ENCODE assay signal across 17 cellular contexts in the genomic region with DNA sequence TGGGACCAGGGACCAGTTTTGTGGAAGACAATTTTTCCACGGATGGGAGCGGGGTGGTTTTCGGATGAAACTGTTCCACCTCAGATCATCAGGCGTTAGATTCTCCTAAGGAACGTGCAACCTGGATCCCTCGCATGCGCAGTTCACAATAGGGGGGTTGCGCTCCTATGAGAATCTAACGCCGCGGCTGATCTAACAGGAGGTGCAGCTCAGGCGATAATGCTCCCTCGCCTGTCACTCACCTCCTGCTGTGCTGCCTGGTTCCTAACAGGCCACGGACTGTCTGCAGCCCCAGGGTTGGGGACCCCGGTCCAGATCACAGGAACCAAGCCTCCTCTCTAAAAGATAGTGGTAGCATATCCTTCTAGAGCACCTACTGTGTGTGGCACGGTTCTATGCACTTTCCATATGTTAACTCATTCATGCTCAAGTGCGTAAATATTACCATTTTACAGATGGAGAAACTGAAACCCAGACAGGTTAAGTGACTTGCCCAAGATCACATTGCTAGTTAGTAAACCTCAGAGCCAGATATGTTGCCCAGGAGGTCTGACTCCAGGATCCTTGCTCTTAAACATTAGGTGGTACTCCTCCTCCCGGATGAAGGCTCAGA. TPM values are rescaled to one million over a fixed set of nuclear protein-coding genes. Genes with fewer than 3 reads are reported as not detected.
"Had no signal": no experiment of that assay in that cellular context is flagged by ENCODE, and none has a peak within 500 bp of the region (broad histone marks: within the 10 kb centered on the region; RNA-seq: fewer than 3 reads in every experiment).

No MANE protein-coding gene starts in this region.

- FAIRE-seq: astrocyte, colon had no signal

- H3K4me1 Mint-ChIP-seq: activated T-helper 17 cell treated with anti-CD3 and anti-CD28 coated beads, Interleukin-2, amount 50 U/mL, for 72 hours had no signal

- ATAC-seq: activated T-helper 17 cell treated with anti-CD3 and anti-CD28 coated beads, Interleukin-2, amount 50 U/mL, for 72 hours had no signal

- H3K27ac Mint-ChIP-seq: activated naive CD8-positive, alpha-beta T cell treated with anti-CD3 and anti-CD28 coated beads, Interleukin-2, amount 50 U/mL, for 24 hours; activated T-helper 17 cell treated with anti-CD3 and anti-CD28 coated beads, Interleukin-2, amount 50 U/mL, for 72 hours; natural killer cell treated with Interleukin-12 subunit alpha and Interleukin-12 subunit beta and Interleukin-15 and Interleukin-18, amount 100 ng/mL, for 72 hours; stimulated activated naive CD8-positive, alpha-beta T cell treated with anti-CD3 and anti-CD28 coated beads, Interleukin-15, Interleukin-2, amounts not matched to agents 100 ng/mL and 50 ng/mL, for 24 hours; T-helper 2 cell treated with Interferon-gamma antibody and Interleukin-4, amounts not matched to agents 5 μg/mL and 100 μg/mL, for 36 hours had no signal

- H3K27ac ChIP-seq: cardiac muscle cell, esophagus muscularis mucosa, left ventricle myocardium inferior, prostate gland, testis had no signal

- H3K4me3 ChIP-seq: cardiac muscle cell, left ventricle myocardium inferior, prostate gland had no signal

- H3K9me3 ChIP-seq: esophagus muscularis mucosa, left ventricle myocardium inferior, prostate gland, testis had no signal

- H3K27me3 Mint-ChIP-seq: activated naive CD8-positive, alpha-beta T cell treated with anti-CD3 and anti-CD28 coated beads, Interleukin-2, amount 50 U/mL, for 24 hours; activated T-helper 17 cell treated with anti-CD3 and anti-CD28 coated beads, Interleukin-2, amount 50 U/mL, for 72 hours; natural killer cell treated with Interleukin-12 subunit alpha and Interleukin-12 subunit beta and Interleukin-15 and Interleukin-18, amount 100 ng/mL, for 72 hours; stimulated activated naive CD8-positive, alpha-beta T cell treated with anti-CD3 and anti-CD28 coated beads, Interleukin-15, Interleukin-2, amounts not matched to agents 100 ng/mL and 50 ng/mL, for 24 hours had no signal

- H3K4me3 Mint-ChIP-seq: activated naive CD8-positive, alpha-beta T cell treated with anti-CD3 and anti-CD28 coated beads, Interleukin-2, amount 50 U/mL, for 24 hours; activated T-helper 17 cell treated with anti-CD3 and anti-CD28 coated beads, Interleukin-2, amount 50 U/mL, for 72 hours; natural killer cell treated with Interleukin-12 subunit alpha and Interleukin-12 subunit beta and Interleukin-15 and Interleukin-18, amount 100 ng/mL, for 72 hours; stimulated activated naive CD8-positive, alpha-beta T cell treated with anti-CD3 and anti-CD28 coated beads, Interleukin-15, Interleukin-2, amounts not matched to agents 100 ng/mL and 50 ng/mL, for 24 hours; T-helper 2 cell treated with Interferon-gamma antibody and Interleukin-4, amounts not matched to agents 5 μg/mL and 100 μg/mL, for 36 hours had no signal

- H3K36me3 ChIP-seq: cardiac muscle cell, esophagus muscularis mucosa, left ventricle myocardium inferior, prostate gland had no signal

- H3K9me3 Mint-ChIP-seq: activated naive CD8-positive, alpha-beta T cell treated with anti-CD3 and anti-CD28 coated beads, Interleukin-2, amount 50 U/mL, for 24 hours; activated T-helper 17 cell treated with anti-CD3 and anti-CD28 coated beads, Interleukin-2, amount 50 U/mL, for 72 hours; natural killer cell treated with Interleukin-12 subunit alpha and Interleukin-12 subunit beta and Interleukin-15 and Interleukin-18, amount 100 ng/mL, for 72 hours; stimulated activated naive CD8-positive, alpha-beta T cell treated with anti-CD3 and anti-CD28 coated beads, Interleukin-15, Interleukin-2, amounts not matched to agents 100 ng/mL and 50 ng/mL, for 24 hours; T-helper 2 cell treated with Interferon-gamma antibody and Interleukin-4, amounts not matched to agents 5 μg/mL and 100 μg/mL, for 36 hours had no signal

- H3K36me3 Mint-ChIP-seq: natural killer cell treated with Interleukin-12 subunit alpha and Interleukin-12 subunit beta and Interleukin-15 and Interleukin-18, amount 100 ng/mL, for 72 hours had no signal

- DNase-seq: activated naive CD4-positive, alpha-beta T cell treated with Interleukin-2 at 50 U/mL for 16 hours; activated naive CD8-positive, alpha-beta T cell treated with anti-CD3 and anti-CD28 coated beads, Interleukin-2, amount 50 U/mL, for 24 hours; activated T-cell treated with anti-CD3 and anti-CD28 coated beads for 4 hours; left ventricle myocardium inferior; mesenchymal stem cell had no signal

- H3K27me3 ChIP-seq: cardiac muscle cell, esophagus muscularis mucosa, testis had no signal

RNA-seq across cellular contexts. Expression of a gene that starts 25.3 kb away (rescaled TPM):
- total RNA-seq: esophagus muscularis mucosa; glomerular endothelial cell; kidney epithelial cell; natural killer cell treated with Interleukin-12 subunit alpha and Interleukin-12 subunit beta and Interleukin-15 and Interleukin-18, amount 100 ng/mL, for 72 hours had no signal
